1 cellular context compared by ENCODE assay signal in the genomic region with DNA sequence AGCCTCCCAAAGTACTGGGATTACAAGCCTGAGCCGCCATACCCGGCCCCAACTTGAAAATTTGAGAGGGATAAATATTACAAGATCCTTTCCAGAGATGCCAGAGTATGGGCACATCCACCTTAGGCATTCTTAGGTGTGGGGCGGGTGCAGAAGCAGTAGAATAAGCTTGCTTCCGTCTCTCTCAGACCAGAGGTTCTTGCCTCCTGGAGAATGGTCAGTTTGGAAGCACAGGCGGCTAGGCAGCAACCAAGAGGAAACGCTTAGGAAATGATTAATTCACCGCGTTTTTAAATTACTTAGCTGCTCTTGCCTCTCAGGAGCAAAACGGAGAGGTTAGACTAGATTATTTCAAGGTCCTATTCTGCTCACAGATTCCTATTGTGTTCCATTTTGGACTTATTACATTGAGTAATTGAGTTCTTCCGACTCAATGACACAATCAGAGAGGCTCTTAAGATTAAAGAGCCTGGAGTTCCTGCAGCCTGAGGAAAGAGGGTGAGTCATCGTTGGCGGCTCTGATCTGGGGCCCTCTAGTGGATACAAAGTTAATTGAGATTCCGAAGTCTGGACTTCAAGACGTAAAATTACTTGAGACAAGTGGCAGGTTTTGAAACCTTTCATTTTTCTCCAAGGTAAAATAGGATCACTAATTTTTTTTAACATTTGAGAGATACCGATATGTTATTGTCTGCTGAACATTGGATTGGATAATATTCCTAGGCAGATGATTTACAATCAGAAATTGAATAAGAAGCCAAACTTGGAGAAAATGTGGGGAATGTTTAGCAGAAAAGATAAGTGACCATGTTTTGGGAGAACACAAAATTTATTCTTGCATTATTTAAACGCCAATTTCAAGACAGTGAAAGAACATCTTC.
TF ChIP-seq lines count a peak whose summit lies in the region.

No MANE protein-coding gene starts in this region.

TF ChIP-seq in K562, 482 proteins besides CTCF, POLR2A, EP300 and RAD21 (continued from another document and continues in another):
- TF ChIP-seq, protein P1, sequence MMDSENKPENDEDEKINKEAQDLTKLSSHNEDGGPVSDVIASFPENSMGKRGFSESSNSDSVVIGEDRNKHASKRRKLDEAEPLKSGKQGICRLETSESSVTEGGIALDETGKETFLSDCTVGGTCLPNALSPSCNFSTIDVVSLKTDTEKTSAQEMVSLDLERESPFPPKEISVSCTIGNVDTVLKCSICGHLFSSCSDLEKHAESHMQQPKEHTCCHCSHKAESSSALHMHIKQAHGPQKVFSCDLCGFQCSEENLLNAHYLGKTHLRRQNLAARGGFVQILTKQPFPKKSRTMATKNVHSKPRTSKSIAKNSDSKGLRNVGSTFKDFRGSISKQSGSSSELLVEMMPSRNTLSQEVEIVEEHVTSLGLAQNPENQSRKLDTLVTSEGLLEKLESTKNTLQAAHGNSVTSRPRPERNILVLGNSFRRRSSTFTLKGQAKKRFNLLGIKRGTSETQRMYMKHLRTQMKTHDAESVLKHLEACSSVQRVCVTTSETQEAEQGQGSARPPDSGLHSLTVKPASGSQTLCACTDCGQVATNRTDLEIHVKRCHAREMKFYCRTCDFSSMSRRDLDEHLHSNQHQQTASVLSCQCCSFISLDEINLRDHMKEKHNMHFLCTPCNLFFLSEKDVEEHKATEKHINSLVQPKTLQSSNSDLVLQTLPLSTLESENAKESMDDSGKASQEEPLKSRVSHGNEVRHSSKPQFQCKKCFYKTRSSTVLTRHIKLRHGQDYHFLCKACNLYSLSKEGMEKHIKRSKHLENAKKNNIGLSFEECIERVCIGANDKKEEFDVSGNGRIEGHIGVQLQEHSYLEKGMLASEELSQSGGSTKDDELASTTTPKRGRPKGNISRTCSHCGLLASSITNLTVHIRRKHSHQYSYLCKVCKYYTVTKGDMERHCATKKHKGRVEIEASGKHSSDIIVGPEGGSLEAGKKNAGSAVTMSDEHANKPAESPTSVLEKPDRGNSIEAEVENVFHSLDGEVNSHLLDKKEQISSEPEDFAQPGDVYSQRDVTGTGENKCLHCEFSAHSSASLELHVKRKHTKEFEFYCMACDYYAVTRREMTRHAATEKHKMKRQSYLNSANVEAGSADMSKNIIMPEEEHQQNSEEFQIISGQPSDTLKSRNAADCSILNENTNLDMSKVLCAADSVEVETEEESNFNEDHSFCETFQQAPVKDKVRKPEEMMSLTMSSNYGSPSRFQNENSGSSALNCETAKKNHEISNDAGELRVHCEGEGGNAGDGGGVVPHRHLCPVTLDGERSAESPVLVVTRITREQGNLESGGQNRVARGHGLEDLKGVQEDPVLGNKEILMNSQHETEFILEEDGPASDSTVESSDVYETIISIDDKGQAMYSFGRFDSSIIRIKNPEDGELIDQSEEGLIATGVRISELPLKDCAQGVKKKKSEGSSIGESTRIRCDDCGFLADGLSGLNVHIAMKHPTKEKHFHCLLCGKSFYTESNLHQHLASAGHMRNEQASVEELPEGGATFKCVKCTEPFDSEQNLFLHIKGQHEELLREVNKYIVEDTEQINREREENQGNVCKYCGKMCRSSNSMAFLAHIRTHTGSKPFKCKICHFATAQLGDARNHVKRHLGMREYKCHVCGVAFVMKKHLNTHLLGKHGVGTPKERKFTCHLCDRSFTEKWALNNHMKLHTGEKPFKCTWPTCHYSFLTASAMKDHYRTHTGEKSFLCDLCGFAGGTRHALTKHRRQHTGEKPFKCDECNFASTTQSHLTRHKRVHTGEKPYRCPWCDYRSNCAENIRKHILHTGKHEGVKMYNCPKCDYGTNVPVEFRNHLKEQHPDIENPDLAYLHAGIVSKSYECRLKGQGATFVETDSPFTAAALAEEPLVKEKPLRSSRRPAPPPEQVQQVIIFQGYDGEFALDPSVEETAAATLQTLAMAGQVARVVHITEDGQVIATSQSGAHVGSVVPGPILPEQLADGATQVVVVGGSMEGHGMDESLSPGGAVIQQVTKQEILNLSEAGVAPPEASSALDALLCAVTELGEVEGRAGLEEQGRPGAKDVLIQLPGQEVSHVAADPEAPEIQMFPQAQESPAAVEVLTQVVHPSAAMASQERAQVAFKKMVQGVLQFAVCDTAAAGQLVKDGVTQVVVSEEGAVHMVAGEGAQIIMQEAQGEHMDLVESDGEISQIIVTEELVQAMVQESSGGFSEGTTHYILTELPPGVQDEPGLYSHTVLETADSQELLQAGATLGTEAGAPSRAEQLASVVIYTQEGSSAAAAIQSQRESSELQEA (IDR thresholded peaks at IDR 0.05; ENCODE audit: low read depth): no peak
- TF ChIP-seq ZNF589 (CRISPR knock-in tag; IDR thresholded peaks at IDR 0.05; ENCODE audit: low read depth): no peak
- no peak for TF ChIP-seq PCBP1 (IDR thresholded peaks at IDR 0.05; ENCODE audit: low read depth, low read length, poor library complexity, severe bottlenecking)
- no peak for TF ChIP-seq CBX5 (IDR thresholded peaks at IDR 0.05; ENCODE audit: borderline replicate concordance, low read depth)
- no peak for TF ChIP-seq BMI1 (IDR thresholded peaks at IDR 0.05; ENCODE audit: low read length)
- TF ChIP-seq FUS (optimal IDR thresholded peaks at IDR 0.05; ENCODE audit: low read depth, low read length): no peak
- TF ChIP-seq, protein P2, sequence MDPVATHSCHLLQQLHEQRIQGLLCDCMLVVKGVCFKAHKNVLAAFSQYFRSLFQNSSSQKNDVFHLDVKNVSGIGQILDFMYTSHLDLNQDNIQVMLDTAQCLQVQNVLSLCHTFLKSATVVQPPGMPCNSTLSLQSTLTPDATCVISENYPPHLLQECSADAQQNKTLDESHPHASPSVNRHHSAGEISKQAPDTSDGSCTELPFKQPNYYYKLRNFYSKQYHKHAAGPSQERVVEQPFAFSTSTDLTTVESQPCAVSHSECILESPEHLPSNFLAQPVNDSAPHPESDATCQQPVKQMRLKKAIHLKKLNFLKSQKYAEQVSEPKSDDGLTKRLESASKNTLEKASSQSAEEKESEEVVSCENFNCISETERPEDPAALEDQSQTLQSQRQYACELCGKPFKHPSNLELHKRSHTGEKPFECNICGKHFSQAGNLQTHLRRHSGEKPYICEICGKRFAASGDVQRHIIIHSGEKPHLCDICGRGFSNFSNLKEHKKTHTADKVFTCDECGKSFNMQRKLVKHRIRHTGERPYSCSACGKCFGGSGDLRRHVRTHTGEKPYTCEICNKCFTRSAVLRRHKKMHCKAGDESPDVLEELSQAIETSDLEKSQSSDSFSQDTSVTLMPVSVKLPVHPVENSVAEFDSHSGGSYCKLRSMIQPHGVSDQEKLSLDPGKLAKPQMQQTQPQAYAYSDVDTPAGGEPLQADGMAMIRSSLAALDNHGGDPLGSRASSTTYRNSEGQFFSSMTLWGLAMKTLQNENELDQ (CRISPR knock-in tag; IDR thresholded peaks at IDR 0.05; ENCODE audit: borderline replicate concordance): no peak
- TF ChIP-seq DNMT1 (IDR thresholded peaks at IDR 0.05): no peak
- TF ChIP-seq CEBPB (tag; IDR thresholded peaks at IDR 0.05): peak; percentile 91
- peak; percentile 42 for TF ChIP-seq FOXM1 (IDR thresholded peaks at IDR 0.05; ENCODE audit: low read depth)
- no peak for TF ChIP-seq FOXM1 (CRISPR knock-in tag; IDR thresholded peaks at IDR 0.05; ENCODE audit: low read depth)
- no peak for TF ChIP-seq ZKSCAN3 (CRISPR knock-in tag; IDR thresholded peaks at IDR 0.05)
- TF ChIP-seq NEUROD1 (IDR thresholded peaks at IDR 0.05; ENCODE audit: borderline replicate concordance, low read depth, low read length, partially characterized antibody): peak; percentile 45
- no peak for TF ChIP-seq IFI16 (CRISPR knock-in tag; IDR thresholded peaks at IDR 0.05)
- no peak for TF ChIP-seq HNRNPLL (IDR thresholded peaks at IDR 0.05; ENCODE audit: low read depth, low read length, poor library complexity, severe bottlenecking)
- no peak for TF ChIP-seq SMAD1 (IDR thresholded peaks at IDR 0.05; ENCODE audit: low read depth, low read length, partially characterized antibody)
- no peak for TF ChIP-seq ELF4 (CRISPR knock-in tag; IDR thresholded peaks at IDR 0.05)
- TF ChIP-seq NR1H2 (CRISPR knock-in tag; IDR thresholded peaks at IDR 0.05): no peak
- TF ChIP-seq ARID2 (IDR thresholded peaks at IDR 0.05): 0 out of 2 replicates have a peak, but pooled peaks have one; percentile 17
- TF ChIP-seq, protein P3, sequence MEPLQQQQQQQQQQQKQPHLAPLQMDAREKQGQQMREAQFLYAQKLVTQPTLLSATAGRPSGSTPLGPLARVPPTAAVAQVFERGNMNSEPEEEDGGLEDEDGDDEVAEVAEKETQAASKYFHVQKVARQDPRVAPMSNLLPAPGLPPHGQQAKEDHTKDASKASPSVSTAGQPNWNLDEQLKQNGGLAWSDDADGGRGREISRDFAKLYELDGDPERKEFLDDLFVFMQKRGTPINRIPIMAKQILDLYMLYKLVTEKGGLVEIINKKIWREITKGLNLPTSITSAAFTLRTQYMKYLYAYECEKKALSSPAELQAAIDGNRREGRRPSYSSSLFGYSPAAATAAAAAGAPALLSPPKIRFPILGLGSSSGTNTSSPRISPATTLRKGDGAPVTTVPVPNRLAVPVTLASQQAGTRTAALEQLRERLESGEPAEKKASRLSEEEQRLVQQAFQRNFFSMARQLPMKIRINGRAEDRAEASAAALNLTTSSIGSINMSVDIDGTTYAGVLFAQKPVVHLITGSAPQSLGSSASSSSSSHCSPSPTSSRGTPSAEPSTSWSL (CRISPR knock-in tag; IDR thresholded peaks at IDR 0.05; ENCODE audit: borderline replicate concordance): no peak
- TF ChIP-seq ARID1B (IDR thresholded peaks at IDR 0.05): peak; percentile 51
- TF ChIP-seq HCFC1 (IDR thresholded peaks at IDR 0.05; ENCODE audit: low read depth, low read length): no peak
- no peak for TF ChIP-seq KLF10 (CRISPR knock-in tag; IDR thresholded peaks at IDR 0.05)
- no peak for TF ChIP-seq STAT5B (CRISPR knock-in tag; IDR thresholded peaks at IDR 0.05)
- TF ChIP-seq CBX1 (IDR thresholded peaks at IDR 0.05; ENCODE audit: low read depth): no peak
- TF ChIP-seq, protein P4, sequence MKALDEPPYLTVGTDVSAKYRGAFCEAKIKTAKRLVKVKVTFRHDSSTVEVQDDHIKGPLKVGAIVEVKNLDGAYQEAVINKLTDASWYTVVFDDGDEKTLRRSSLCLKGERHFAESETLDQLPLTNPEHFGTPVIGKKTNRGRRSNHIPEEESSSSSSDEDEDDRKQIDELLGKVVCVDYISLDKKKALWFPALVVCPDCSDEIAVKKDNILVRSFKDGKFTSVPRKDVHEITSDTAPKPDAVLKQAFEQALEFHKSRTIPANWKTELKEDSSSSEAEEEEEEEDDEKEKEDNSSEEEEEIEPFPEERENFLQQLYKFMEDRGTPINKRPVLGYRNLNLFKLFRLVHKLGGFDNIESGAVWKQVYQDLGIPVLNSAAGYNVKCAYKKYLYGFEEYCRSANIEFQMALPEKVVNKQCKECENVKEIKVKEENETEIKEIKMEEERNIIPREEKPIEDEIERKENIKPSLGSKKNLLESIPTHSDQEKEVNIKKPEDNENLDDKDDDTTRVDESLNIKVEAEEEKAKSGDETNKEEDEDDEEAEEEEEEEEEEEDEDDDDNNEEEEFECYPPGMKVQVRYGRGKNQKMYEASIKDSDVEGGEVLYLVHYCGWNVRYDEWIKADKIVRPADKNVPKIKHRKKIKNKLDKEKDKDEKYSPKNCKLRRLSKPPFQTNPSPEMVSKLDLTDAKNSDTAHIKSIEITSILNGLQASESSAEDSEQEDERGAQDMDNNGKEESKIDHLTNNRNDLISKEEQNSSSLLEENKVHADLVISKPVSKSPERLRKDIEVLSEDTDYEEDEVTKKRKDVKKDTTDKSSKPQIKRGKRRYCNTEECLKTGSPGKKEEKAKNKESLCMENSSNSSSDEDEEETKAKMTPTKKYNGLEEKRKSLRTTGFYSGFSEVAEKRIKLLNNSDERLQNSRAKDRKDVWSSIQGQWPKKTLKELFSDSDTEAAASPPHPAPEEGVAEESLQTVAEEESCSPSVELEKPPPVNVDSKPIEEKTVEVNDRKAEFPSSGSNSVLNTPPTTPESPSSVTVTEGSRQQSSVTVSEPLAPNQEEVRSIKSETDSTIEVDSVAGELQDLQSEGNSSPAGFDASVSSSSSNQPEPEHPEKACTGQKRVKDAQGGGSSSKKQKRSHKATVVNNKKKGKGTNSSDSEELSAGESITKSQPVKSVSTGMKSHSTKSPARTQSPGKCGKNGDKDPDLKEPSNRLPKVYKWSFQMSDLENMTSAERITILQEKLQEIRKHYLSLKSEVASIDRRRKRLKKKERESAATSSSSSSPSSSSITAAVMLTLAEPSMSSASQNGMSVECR (CRISPR knock-in tag; IDR thresholded peaks at IDR 0.05): no peak
- peak; percentile 80 for TF ChIP-seq FOS (IDR thresholded peaks at IDR 0.05; ENCODE audit: extremely low read depth, insufficient read length)
- no peak for TF ChIP-seq YY1 (IDR thresholded peaks at IDR 0.05; ENCODE audit: borderline replicate concordance in 1 of 3, control insufficient read depth in 1 of 3, extremely low read depth in 1 of 3, insufficient read depth in 3 of 3, insufficient read length in 1 of 3, insufficient replicate concordance in 2 of 3, low read depth in 1 of 3, low read length in 2 of 3)
- TF ChIP-seq POLR2B (IDR thresholded peaks at IDR 0.05; ENCODE audit: low read depth, partially characterized antibody): no peak
- no peak for TF ChIP-seq RHOXF2B (CRISPR knock-in tag; conservative IDR thresholded peaks at IDR 0.05)
- no peak for TF ChIP-seq CCAR2 (IDR thresholded peaks at IDR 0.05; ENCODE audit: low read depth, low read length)
- TF ChIP-seq HNRNPK (IDR thresholded peaks at IDR 0.05; ENCODE audit: low read depth, low read length, poor library complexity, severe bottlenecking): no peak
- TF ChIP-seq STAT5A (IDR thresholded peaks at IDR 0.05; ENCODE audit: borderline replicate concordance, low read length): no peak; the same call in 1 of the 2 replicates
- TF ChIP-seq, protein P5, sequence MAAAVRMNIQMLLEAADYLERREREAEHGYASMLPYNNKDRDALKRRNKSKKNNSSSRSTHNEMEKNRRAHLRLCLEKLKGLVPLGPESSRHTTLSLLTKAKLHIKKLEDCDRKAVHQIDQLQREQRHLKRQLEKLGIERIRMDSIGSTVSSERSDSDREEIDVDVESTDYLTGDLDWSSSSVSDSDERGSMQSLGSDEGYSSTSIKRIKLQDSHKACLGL (CRISPR knock-in tag; IDR thresholded peaks at IDR 0.05; ENCODE audit: borderline replicate concordance, poor library complexity, severe bottlenecking): no peak
- no peak for TF ChIP-seq SREBF1 (IDR thresholded peaks at IDR 0.05; ENCODE audit: borderline replicate concordance, low read depth, low read length)
- TF ChIP-seq MED1 (CRISPR knock-in tag; IDR thresholded peaks at IDR 0.05; ENCODE audit: borderline replicate concordance): no peak
- no peak for TF ChIP-seq HNRNPUL1 (IDR thresholded peaks at IDR 0.05; ENCODE audit: low read length)
- TF ChIP-seq, protein P6, sequence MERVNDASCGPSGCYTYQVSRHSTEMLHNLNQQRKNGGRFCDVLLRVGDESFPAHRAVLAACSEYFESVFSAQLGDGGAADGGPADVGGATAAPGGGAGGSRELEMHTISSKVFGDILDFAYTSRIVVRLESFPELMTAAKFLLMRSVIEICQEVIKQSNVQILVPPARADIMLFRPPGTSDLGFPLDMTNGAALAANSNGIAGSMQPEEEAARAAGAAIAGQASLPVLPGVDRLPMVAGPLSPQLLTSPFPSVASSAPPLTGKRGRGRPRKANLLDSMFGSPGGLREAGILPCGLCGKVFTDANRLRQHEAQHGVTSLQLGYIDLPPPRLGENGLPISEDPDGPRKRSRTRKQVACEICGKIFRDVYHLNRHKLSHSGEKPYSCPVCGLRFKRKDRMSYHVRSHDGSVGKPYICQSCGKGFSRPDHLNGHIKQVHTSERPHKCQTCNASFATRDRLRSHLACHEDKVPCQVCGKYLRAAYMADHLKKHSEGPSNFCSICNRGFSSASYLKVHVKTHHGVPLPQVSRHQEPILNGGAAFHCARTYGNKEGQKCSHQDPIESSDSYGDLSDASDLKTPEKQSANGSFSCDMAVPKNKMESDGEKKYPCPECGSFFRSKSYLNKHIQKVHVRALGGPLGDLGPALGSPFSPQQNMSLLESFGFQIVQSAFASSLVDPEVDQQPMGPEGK (CRISPR knock-in tag; IDR thresholded peaks at IDR 0.05; ENCODE audit: borderline replicate concordance): no peak
- no peak for TF ChIP-seq KLF13 (tag; IDR thresholded peaks at IDR 0.05; ENCODE audit: borderline replicate concordance, low read depth)
- no peak for TF ChIP-seq DIDO1 (tag; IDR thresholded peaks at IDR 0.05; ENCODE audit: low read depth)
- TF ChIP-seq RB1 (IDR thresholded peaks at IDR 0.05; ENCODE audit: low read depth): 0 out of 2 replicates have a peak, but pooled peaks have one; percentile 14
